ENCODE assay signal across 8 cellular contexts in genomic region chr22:29167032-29167911, GRCh38. TPM values are rescaled to one million over a fixed set of nuclear protein-coding genes. Genes with fewer than 3 reads are reported as not detected.
DNase-seq lines count a peak whose midpoint lies in the region; ATAC-seq and TF ChIP-seq lines count a peak whose summit lies in the region.

No MANE protein-coding gene starts in this region.

- H3K27me3 Mint-ChIP-seq in CD8-positive, alpha-beta T cell (ENCODE audit: low read depth), result peaks cover 11% of the 10 kb centered on the region
- peaks cover 40% of the 10 kb centered on the region for H3K27me3 Mint-ChIP-seq in activated CD8-positive, alpha-beta T cell treated with anti-CD3 and anti-CD28 coated beads, Interleukin-2, amount 10 ng/mL, durations not matched to agents 7 days and 5 days (ENCODE audit: low read depth)

- H3K9me3 ChIP-seq in CD8-positive, alpha-beta T cell (ENCODE audit: low read length), result no peaks in the 10 kb centered on the region
- H3K9me3 ChIP-seq in vagina, result no peaks in the 10 kb centered on the region

- peaks cover 10% of the 10 kb centered on the region for H3K4me1 ChIP-seq in CD8-positive, alpha-beta T cell (ENCODE audit: insufficient read depth, low read length)
- no peaks in the 10 kb centered on the region for H3K4me1 ChIP-seq in vagina

- no peak overlapping the region for H3K27ac Mint-ChIP-seq in CD8-positive, alpha-beta T cell
- H3K27ac Mint-ChIP-seq in activated CD8-positive, alpha-beta T cell treated with anti-CD3 and anti-CD28 coated beads, Interleukin-2, amount 10 ng/mL, durations not matched to agents 7 days and 5 days, result peak overlapping the region; percentile 52

- no peak overlapping the region for H3K27ac ChIP-seq in CD8-positive, alpha-beta T cell (ENCODE audit: low read depth, low read length)
- H3K27ac ChIP-seq in vagina, result no peak overlapping the region

- H3K36me3 Mint-ChIP-seq in CD8-positive, alpha-beta T cell, result no peaks in the 10 kb centered on the region
- H3K36me3 Mint-ChIP-seq in activated CD8-positive, alpha-beta T cell treated with anti-CD3 and anti-CD28 coated beads, Interleukin-2, amount 10 ng/mL, durations not matched to agents 7 days and 5 days (ENCODE audit: low read depth), result no peaks in the 10 kb centered on the region

- H3K4me3 Mint-ChIP-seq in CD8-positive, alpha-beta T cell, result peak overlapping the region; percentile 9
- H3K4me3 Mint-ChIP-seq in activated CD8-positive, alpha-beta T cell treated with anti-CD3 and anti-CD28 coated beads, Interleukin-2, amount 10 ng/mL, durations not matched to agents 7 days and 5 days, result peak overlapping the region; percentile 58

- TF ChIP-seq POLR2A in vagina (IDR thresholded peaks at IDR 0.05), result no peak

- no peaks in the 10 kb centered on the region for H3K27me3 ChIP-seq in CD8-positive, alpha-beta T cell (ENCODE audit: insufficient read depth, low read length)
- no peaks in the 10 kb centered on the region for H3K27me3 ChIP-seq in vagina

- intact Hi-C loops in CD8-positive, alpha-beta T cell (cut with DNase I, micrococcal nuclease), result no loop called here
- intact Hi-C loops in vagina (cut with DNase I), result no loop called here

- peak; percentile 62 for ATAC-seq in CD8-positive, alpha-beta T cell
- peak; percentile 91 for ATAC-seq in GM19455 (IDR thresholded peaks at IDR 0.05; ENCODE audit: unreplicated experiment)
- ATAC-seq in HG03442 (IDR thresholded peaks at IDR 0.05; ENCODE audit: unreplicated experiment), result peak; percentile 91
- peak; percentile 84 for ATAC-seq in activated CD8-positive, alpha-beta T cell treated with anti-CD3 and anti-CD28 coated beads, Interleukin-2, amount 10 ng/mL, durations not matched to agents 7 days and 5 days

- POLR2A ChIA-PET in CD8-positive, alpha-beta T cell (lab: Charles Lee), result no interaction called here
- POLR2A ChIA-PET in activated CD8-positive, alpha-beta T cell treated with anti-CD3 and anti-CD28 coated beads, Interleukin-2, amount 10 ng/mL, durations not matched to agents 7 days and 5 days (lab: Charles Lee), result no interaction called here

- H3K4me1 Mint-ChIP-seq in CD8-positive, alpha-beta T cell (ENCODE audit: low read depth), result peaks cover 18% of the 10 kb centered on the region
- H3K4me1 Mint-ChIP-seq in activated CD8-positive, alpha-beta T cell treated with anti-CD3 and anti-CD28 coated beads, Interleukin-2, amount 10 ng/mL, durations not matched to agents 7 days and 5 days (ENCODE audit: low read depth), result peaks cover 27% of the 10 kb centered on the region

- peak in 4 of 7 experiments; percentile 10 to 48 (median 23) for DNase-seq in CD8-positive, alpha-beta T cell
- DNase-seq in activated CD8-positive, alpha-beta T cell treated with anti-CD3 and anti-CD28 coated beads, Interleukin-2, amount 10 ng/mL, durations not matched to agents 7 days and 5 days, result peak; percentile 77
- peak; percentile 32 for DNase-seq in stimulated activated CD4-positive, alpha-beta T cell treated with anti-CD3 and anti-CD28 coated beads, Interleukin-4, amount 100 ng/mL, for 24 hours
- DNase-seq in NCI-H226 (no peak), C1 segment of cervical spinal cord (lab: John Stamatoyannopoulos, UW) (no peak), vagina (ENCODE audit: extremely low spot score in 2 of 2) (no peak)

- no peaks in the 10 kb centered on the region for H3K36me3 ChIP-seq in CD8-positive, alpha-beta T cell (ENCODE audit: insufficient read depth, low read length)
- no peaks in the 10 kb centered on the region for H3K36me3 ChIP-seq in vagina

- H3K4me3 ChIP-seq in CD8-positive, alpha-beta T cell (ENCODE audit: low read depth, low read length), result no peak overlapping the region
- H3K4me3 ChIP-seq in vagina, result no peak overlapping the region

- H3K9me3 Mint-ChIP-seq in CD8-positive, alpha-beta T cell, result no peaks in the 10 kb centered on the region
- no peaks in the 10 kb centered on the region for H3K9me3 Mint-ChIP-seq in activated CD8-positive, alpha-beta T cell treated with anti-CD3 and anti-CD28 coated beads, Interleukin-2, amount 10 ng/mL, durations not matched to agents 7 days and 5 days (ENCODE audit: insufficient read depth)

- TF ChIP-seq CTCF in CD8-positive, alpha-beta T cell (IDR thresholded peaks at IDR 0.05), result no peak
- no peak for TF ChIP-seq CTCF in vagina (IDR thresholded peaks at IDR 0.05)

- CTCF ChIA-PET in CD8-positive, alpha-beta T cell (lab: Charles Lee), result no interaction called here
- CTCF ChIA-PET in activated CD8-positive, alpha-beta T cell treated with anti-CD3 and anti-CD28 coated beads, Interleukin-2, amount 10 ng/mL, durations not matched to agents 7 days and 5 days (lab: Charles Lee), result interaction anchor here (1.1 to 1.9 kb wide), 2 partner anchors 10 to 13 kb away, joined by 4 to 5 read pairs; no protein-coding TSS in a partner anchor

RNA-seq across cellular contexts. Expression of gene EMID1, which starts 38.4 kb away (rescaled TPM):
- total RNA-seq in CD8-positive, alpha-beta T cell, result not detected
- not detected for total RNA-seq in activated CD8-positive, alpha-beta T cell treated with anti-CD3 and anti-CD28 coated beads, Interleukin-2, amount 10 ng/mL, durations not matched to agents 7 days and 5 days
- 2.5 TPM for total RNA-seq in vagina

Comparison
In these comparisons a context has a peak if more than half of its experiments do, and no peak if none do; other contexts are left out.
1. DNase-seq: peak in CD8-positive, alpha-beta T cell (4 of 7), activated CD8-positive, alpha-beta T cell treated with anti-CD3 and anti-CD28 coated beads, Interleukin-2, amount 10 ng/mL, durations not matched to agents 7 days and 5 days (single experiment) and stimulated activated CD4-positive, alpha-beta T cell treated with anti-CD3 and anti-CD28 coated beads, Interleukin-4, amount 100 ng/mL, for 24 hours (single experiment); none in NCI-H226 (single experiment), C1 segment of cervical spinal cord (0 of 14) and vagina (0 of 2).
2. Peak in every context shown above with its lines, with median percentiles within 50 percentile points of each other: ATAC-seq.